16 cellular contexts compared by ENCODE assay signal in the genomic region with DNA sequence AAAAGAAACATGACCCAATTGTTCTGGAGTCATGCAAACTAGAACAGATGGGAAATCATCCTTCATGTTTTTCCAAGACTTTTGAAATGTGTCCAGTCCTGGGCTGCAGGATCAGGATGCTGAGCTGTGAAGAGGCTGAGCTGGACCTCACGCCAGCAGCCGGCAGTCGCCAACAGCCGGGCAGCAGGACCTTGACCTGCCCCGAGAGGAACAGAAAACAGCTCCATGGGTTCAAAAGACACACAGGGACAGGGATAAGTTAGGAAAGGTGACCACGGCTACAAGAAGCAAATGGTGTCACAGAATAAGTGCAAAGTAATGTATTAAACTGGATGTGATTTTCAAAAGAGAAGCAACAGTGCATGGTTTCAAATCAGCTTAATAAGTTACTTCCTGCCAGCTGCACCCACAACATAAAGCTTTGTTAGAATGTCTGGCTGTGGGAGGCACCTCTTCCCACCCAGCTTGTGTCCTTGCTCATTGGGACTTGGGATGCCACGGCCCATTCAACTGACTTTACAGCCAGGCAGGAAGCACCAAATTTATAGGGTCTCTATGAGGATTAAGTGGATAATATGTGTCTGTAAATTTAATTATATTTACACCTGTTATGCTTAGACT.
DNase-seq lines count a peak whose midpoint lies in the region; ATAC-seq lines count a peak whose summit lies in the region.
"Had no signal": no experiment of that assay in that cellular context is flagged by ENCODE, and none has a peak within 500 bp of the region (broad histone marks: within the 10 kb centered on the region; RNA-seq: fewer than 3 reads in every experiment).

No MANE protein-coding gene starts in this region.

- DNase-seq in NCI-H82 (lab: John Stamatoyannopoulos, UW), result peak; percentile 29
- no peak for DNase-seq in NCI-H82 treated with DMSO at 0.1 percent for 48 hours (lab: John Stamatoyannopoulos, UW; ENCODE audit: unreplicated experiment)
- peak; percentile 5 for DNase-seq in NCI-H524 treated with DMSO at 0.1 percent for 48 hours (lab: John Stamatoyannopoulos, UW)
- peak; percentile 0 for DNase-seq in cerebellar cortex (ENCODE audit: low spot score)
- DNase-seq in HK-2 (ENCODE audit: unreplicated experiment), result no peak
- no peak for DNase-seq in ecto neural progenitor cell (ENCODE audit: low spot score)
- DNase-seq: C1 segment of cervical spinal cord; CD8-positive, alpha-beta memory T cell; HFFc6; MV-4-11; NCI-H446; NCI-H774; PC-9; SIG-M5; T-helper 1 cell had no signal

- ATAC-seq in GM21786 (IDR thresholded peaks at IDR 0.05; ENCODE audit: unreplicated experiment), result no peak

Comparison
In these comparisons a context has a peak if more than half of its experiments do, and no peak if none do; other contexts are left out.
1. DNase-seq: peak in NCI-H82 (single experiment), NCI-H524 treated with DMSO at 0.1 percent for 48 hours (single experiment) and cerebellar cortex (single experiment); none in NCI-H82 treated with DMSO at 0.1 percent for 48 hours (single experiment), HK-2 (single experiment) and ecto neural progenitor cell (single experiment).